In genomic region chr17:79075861-79076406, GRCh38 we compare ENCODE assay signal across 9 cellular contexts. TPM values are rescaled to one million over a fixed set of nuclear protein-coding genes. Genes with fewer than 3 reads are reported as not detected.
A peak's percentile ranks its signal among the peaks of the same experiment; 100 is the strongest.
DNase-seq lines count a peak whose midpoint lies in the region; ATAC-seq, FAIRE-seq and TF ChIP-seq lines count a peak whose summit lies in the region.
"Had no signal": no experiment of that assay in that cellular context is flagged by ENCODE, and none has a peak within 500 bp of the region (broad histone marks: within the 10 kb centered on the region; RNA-seq: fewer than 3 reads in every experiment).

No MANE protein-coding gene starts in this region.

- H3K27ac ChIP-seq in keratinocyte (ENCODE audit: control insufficient read depth, insufficient read depth, low read length) (no peak overlapping the region), substantia nigra (ENCODE audit: low read depth, low read length, poor library complexity, severe bottlenecking) (peak overlapping the region; percentile 74)
- H3K27ac ChIP-seq: epithelial cell of prostate had no signal

- peak overlapping the region; percentile 92 for H3K4me3 Mint-ChIP-seq in activated CD4-positive, alpha-beta T cell treated with anti-CD3 and anti-CD28 coated beads, Interleukin-2, amount 10 ng/mL, durations not matched to agents 24 days and 14 days
- peak overlapping the region; percentile 82 for H3K4me3 Mint-ChIP-seq in activated T-helper 2 cell treated with anti-CD3 and anti-CD28 coated beads, Interferon-gamma antibody, Interleukin-2, Interleukin-4, amounts not matched to agents 10 μg/mL and 5 μg/mL and 100 μg/mL, durations not matched to agents 14 hours and 24 hours and 36 hours (ENCODE audit: low read depth)

- no peaks in the 10 kb centered on the region for H3K4me1 ChIP-seq in keratinocyte (ENCODE audit: control insufficient read depth, extremely low read depth, insufficient read depth, low read length)

- no peak overlapping the region for H3K9ac ChIP-seq in keratinocyte (ENCODE audit: control insufficient read depth, extremely low read depth, insufficient read depth, low read length)

- H3K27ac Mint-ChIP-seq in activated CD4-positive, alpha-beta T cell treated with anti-CD3 and anti-CD28 coated beads, Interleukin-2, amount 10 ng/mL, durations not matched to agents 24 days and 14 days: peak overlapping the region; percentile 88
- peak overlapping the region; percentile 60 for H3K27ac Mint-ChIP-seq in activated T-helper 2 cell treated with anti-CD3 and anti-CD28 coated beads, Interferon-gamma antibody, Interleukin-2, Interleukin-4, amounts not matched to agents 10 μg/mL and 5 μg/mL and 100 μg/mL, durations not matched to agents 14 hours and 24 hours and 36 hours

- peaks cover 1% of the 10 kb centered on the region for H3K27me3 Mint-ChIP-seq in activated CD4-positive, alpha-beta T cell treated with anti-CD3 and anti-CD28 coated beads, Interleukin-2, amount 10 ng/mL, durations not matched to agents 24 days and 14 days
- no peaks in the 10 kb centered on the region for H3K27me3 Mint-ChIP-seq in activated T-helper 2 cell treated with anti-CD3 and anti-CD28 coated beads, Interferon-gamma antibody, Interleukin-2, Interleukin-4, amounts not matched to agents 10 μg/mL and 5 μg/mL and 100 μg/mL, durations not matched to agents 14 hours and 24 hours and 36 hours (ENCODE audit: low read depth)

- FAIRE-seq in keratinocyte (lab: Jason Lieb, UNC): no peak
- FAIRE-seq in GM19239 (lab: Jason Lieb, UNC): no peak

- DNase-seq in activated CD4-positive, alpha-beta T cell treated with anti-CD3 and anti-CD28 coated beads, Interleukin-2, amount 10 ng/mL, durations not matched to agents 24 days and 14 days: no peak
- DNase-seq in activated CD4-positive, alpha-beta T cell treated with anti-CD3 and anti-CD28 coated beads, Interleukin-2, amount 50 U/mL, for 4 hours: no peak
- DNase-seq in activated T-helper 2 cell treated with anti-CD3 and anti-CD28 coated beads, Interferon-gamma antibody, Interleukin-2, Interleukin-4, amounts not matched to agents 10 μg/mL and 5 μg/mL and 100 μg/mL, durations not matched to agents 14 hours and 24 hours and 36 hours (ENCODE audit: low spot score): no peak
- DNase-seq in keratinocyte (ENCODE audit: low read depth, low spot score) (no peak), substantia nigra (lab: John Stamatoyannopoulos, UW) (no peak), GM19239 (ENCODE audit: insufficient read length, low spot score) (no peak), DMS79 (lab: John Stamatoyannopoulos, UW) (no peak)

- no peaks in the 10 kb centered on the region for H3K79me2 ChIP-seq in keratinocyte (ENCODE audit: control insufficient read depth, insufficient read depth, low read length)

- peaks cover 10% of the 10 kb centered on the region for H3K36me3 Mint-ChIP-seq in activated CD4-positive, alpha-beta T cell treated with anti-CD3 and anti-CD28 coated beads, Interleukin-2, amount 10 ng/mL, durations not matched to agents 24 days and 14 days (ENCODE audit: low read depth)
- peaks cover 21% of the 10 kb centered on the region for H3K36me3 Mint-ChIP-seq in activated T-helper 2 cell treated with anti-CD3 and anti-CD28 coated beads, Interferon-gamma antibody, Interleukin-2, Interleukin-4, amounts not matched to agents 10 μg/mL and 5 μg/mL and 100 μg/mL, durations not matched to agents 14 hours and 24 hours and 36 hours (ENCODE audit: low read depth)

- H4K20me1 ChIP-seq in keratinocyte (ENCODE audit: control insufficient read depth, extremely low read depth, insufficient read depth, low read length): no peaks in the 10 kb centered on the region

- intact Hi-C loops in activated CD4-positive, alpha-beta T cell treated with anti-CD3 and anti-CD28 coated beads, Interleukin-2, amount 10 ng/mL, durations not matched to agents 24 days and 14 days (cut with micrococcal nuclease): no loop called here
- intact Hi-C loops in activated T-helper 2 cell treated with anti-CD3 and anti-CD28 coated beads, Interferon-gamma antibody, Interleukin-2, Interleukin-4, amounts not matched to agents 10 μg/mL and 5 μg/mL and 100 μg/mL, durations not matched to agents 14 hours and 24 hours and 36 hours (cut with micrococcal nuclease): loop anchor here (1.0 kb wide), 1 partner anchor 11 kb away; no protein-coding TSS in a partner anchor

- H3K36me3 ChIP-seq in keratinocyte (ENCODE audit: control insufficient read depth in 2 of 2, extremely low read depth in 1 of 2, insufficient read depth in 2 of 2, low read length in 2 of 2): peaks cover 15 to 17% of the 10 kb centered on the region in 2 experiments

- H3K27me3 ChIP-seq in keratinocyte (ENCODE audit: control insufficient read depth, extremely low read depth, insufficient read depth, low read length): no peaks in the 10 kb centered on the region

- dilution Hi-C loops in keratinocyte (cut with MboI; ENCODE audit: extremely low pct_ligation_motif_present, low sequenced_read_pairs): no loop called here

- no peak for ATAC-seq in GM21786 (IDR thresholded peaks at IDR 0.05; ENCODE audit: unreplicated experiment)

- H3K9me3 Mint-ChIP-seq in activated CD4-positive, alpha-beta T cell treated with anti-CD3 and anti-CD28 coated beads, Interleukin-2, amount 10 ng/mL, durations not matched to agents 24 days and 14 days: no peaks in the 10 kb centered on the region
- H3K9me3 Mint-ChIP-seq in activated T-helper 2 cell treated with anti-CD3 and anti-CD28 coated beads, Interferon-gamma antibody, Interleukin-2, Interleukin-4, amounts not matched to agents 10 μg/mL and 5 μg/mL and 100 μg/mL, durations not matched to agents 14 hours and 24 hours and 36 hours: no peaks in the 10 kb centered on the region

- H3K9me1 ChIP-seq in keratinocyte (ENCODE audit: control insufficient read depth, extremely low read depth, insufficient read depth, low read length): no peaks in the 10 kb centered on the region

- H2AFZ ChIP-seq in keratinocyte (ENCODE audit: control insufficient read depth, low read length): no peak overlapping the region

- TF ChIP-seq CTCF in keratinocyte (optimal IDR thresholded peaks at IDR 0.05 in 1 of 3, IDR thresholded peaks at IDR 0.05 in 1 of 3, conservative IDR thresholded peaks at IDR 0.05 in 1 of 3; ENCODE audit: extremely low read depth in 1 of 3, insufficient read depth in 2 of 3, low read length in 3 of 3): no peak

- peak overlapping the region; percentile 80 for H3K4me2 ChIP-seq in keratinocyte (ENCODE audit: control insufficient read depth, extremely low read depth, insufficient read depth, low read depth, low read length)

- peaks cover 12% of the 10 kb centered on the region for H3K4me1 Mint-ChIP-seq in activated CD4-positive, alpha-beta T cell treated with anti-CD3 and anti-CD28 coated beads, Interleukin-2, amount 10 ng/mL, durations not matched to agents 24 days and 14 days
- peaks cover 7% of the 10 kb centered on the region for H3K4me1 Mint-ChIP-seq in activated T-helper 2 cell treated with anti-CD3 and anti-CD28 coated beads, Interferon-gamma antibody, Interleukin-2, Interleukin-4, amounts not matched to agents 10 μg/mL and 5 μg/mL and 100 μg/mL, durations not matched to agents 14 hours and 24 hours and 36 hours (ENCODE audit: low read depth)

- H3K4me3 ChIP-seq in keratinocyte (ENCODE audit: control insufficient read depth in 2 of 3, extremely low read depth in 1 of 3, insufficient read depth in 2 of 3, low read depth in 1 of 3, low read length in 3 of 3): no peak overlapping the region

- H3K9me3 ChIP-seq in keratinocyte (ENCODE audit: control insufficient read depth, low read depth, low read length): no peaks in the 10 kb centered on the region

RNA-seq across cellular contexts. Expression of gene ENGASE, which starts 1.3 kb away (rescaled TPM):
- total RNA-seq in activated CD4-positive, alpha-beta T cell treated with anti-CD3 and anti-CD28 coated beads, Interleukin-2, amount 10 ng/mL, durations not matched to agents 24 days and 14 days: 49.5 and 52.4 TPM in 2 replicates
- 51.0 and 51.4 TPM in 2 replicates for total RNA-seq in activated T-helper 2 cell treated with anti-CD3 and anti-CD28 coated beads, Interferon-gamma antibody, Interleukin-2, Interleukin-4, amounts not matched to agents 10 μg/mL and 5 μg/mL and 100 μg/mL, durations not matched to agents 14 hours and 24 hours and 36 hours
- 6.0 to 9.1 TPM (median 6.6 TPM) in 3 replicates for polyA plus RNA-seq in keratinocyte
- polyA plus RNA-seq in keratinocyte (2011; ENCODE audit: low read depth): 5.1 TPM
- polyA plus RNA-seq in keratinocyte (2011; cell fraction: cytosol; rRNA removed): 1.3 and 2.0 TPM in 2 replicates
- polyA plus RNA-seq in keratinocyte (2011; cell fraction: nucleus; rRNA removed): 35.0 and 42.9 TPM in 2 replicates
- polyA plus RNA-seq in keratinocyte (2012; ENCODE audit: low replicate concordance): 7.3 and 8.3 TPM in 2 replicates
- 5.3 to 13.6 TPM (median 6.8 TPM) in 3 replicates for polyA minus RNA-seq in keratinocyte
- polyA minus RNA-seq in keratinocyte (2011; cell fraction: cytosol; rRNA and poly(A)+ RNA removed): 5.6 TPM
- 8.6 and 9.2 TPM in 2 replicates for polyA minus RNA-seq in keratinocyte (2011; cell fraction: nucleus; rRNA and poly(A)+ RNA removed)

RNA-seq across cellular contexts. Expression of gene C1QTNF1, which starts 52.0 kb away (rescaled TPM):
- not detected in 2 replicates for total RNA-seq in activated CD4-positive, alpha-beta T cell treated with anti-CD3 and anti-CD28 coated beads, Interleukin-2, amount 10 ng/mL, durations not matched to agents 24 days and 14 days
- total RNA-seq in activated T-helper 2 cell treated with anti-CD3 and anti-CD28 coated beads, Interferon-gamma antibody, Interleukin-2, Interleukin-4, amounts not matched to agents 10 μg/mL and 5 μg/mL and 100 μg/mL, durations not matched to agents 14 hours and 24 hours and 36 hours: not detected in 2 replicates
- polyA plus RNA-seq in keratinocyte: 6.6 to 17.2 TPM (median 14.3 TPM) in 3 replicates
- 0.25 TPM for polyA plus RNA-seq in keratinocyte (2011; ENCODE audit: low read depth)
- polyA plus RNA-seq in keratinocyte (2011; cell fraction: cytosol; rRNA removed): 9.6 and 17.3 TPM in 2 replicates
- 22.3 and 34.7 TPM in 2 replicates for polyA plus RNA-seq in keratinocyte (2011; cell fraction: nucleus; rRNA removed)
- polyA plus RNA-seq in keratinocyte (2012; ENCODE audit: low replicate concordance): 1.2 and 18.7 TPM in 2 replicates
- 7.8 to 26.3 TPM (median 17.1 TPM) in 3 replicates for polyA minus RNA-seq in keratinocyte
- polyA minus RNA-seq in keratinocyte (2011; cell fraction: cytosol; rRNA and poly(A)+ RNA removed): 31.3 TPM
- polyA minus RNA-seq in keratinocyte (2011; cell fraction: nucleus; rRNA and poly(A)+ RNA removed): 28.9 and 39.9 TPM in 2 replicates
